16 cellular contexts compared by ENCODE assay signal in the genomic region with DNA sequence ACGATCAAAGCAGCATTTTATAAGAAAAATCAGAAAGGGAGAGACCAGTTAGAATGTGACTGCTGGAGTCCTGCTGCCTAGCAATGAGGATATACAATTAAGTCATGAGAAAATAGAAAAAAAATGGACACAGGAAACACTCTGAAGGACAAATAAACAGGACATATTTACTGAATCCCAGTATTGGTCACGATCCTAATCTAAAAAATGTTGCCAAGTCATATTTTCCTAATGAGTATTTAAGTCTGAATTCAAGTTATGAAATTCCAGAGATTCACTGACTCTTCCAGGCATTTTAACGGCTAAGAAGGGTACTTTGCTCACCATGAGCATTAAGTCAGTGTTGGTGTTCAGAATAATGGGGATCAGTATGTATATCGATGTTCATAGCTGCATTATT.
A peak's percentile ranks its signal among the peaks of the same experiment; 100 is the strongest.
DNase-seq lines count a peak whose midpoint lies in the region; ATAC-seq and TF ChIP-seq lines count a peak whose summit lies in the region.
"Had no signal": no experiment of that assay in that cellular context is flagged by ENCODE, and none has a peak within 500 bp of the region (broad histone marks: within the 10 kb centered on the region; RNA-seq: fewer than 3 reads in every experiment).

No MANE protein-coding gene starts in this region.

- H3K4me3 ChIP-seq in PC-3 (ENCODE audit: low read length): no peak overlapping the region
- no peak overlapping the region for H3K4me3 ChIP-seq in trophoblast cell (ENCODE audit: low read depth, low read length)
- no peak overlapping the region for H3K4me3 ChIP-seq in lower leg skin (ENCODE audit: low read depth, poor library complexity, severe bottlenecking)

- H2AFZ ChIP-seq in PC-3 (ENCODE audit: low read length): peak overlapping the region; percentile 52; the same call in 1 of the 2 replicates
- H2AFZ ChIP-seq in trophoblast cell (ENCODE audit: insufficient read depth, low read length, poor library complexity): no peak overlapping the region

- ATAC-seq in PC-3: peak; percentile 65
- ATAC-seq: right cardiac atrium had no signal

- in situ Hi-C loops in ACHN (cut with HindIII; ENCODE audit: low pct_ligation_motif_present, low pct_unique_long_range_greater_than_20kb, low sequenced_read_pairs): no loop called here

- H3K79me1 ChIP-seq in trophoblast cell (ENCODE audit: low read length): peaks cover 21% of the 10 kb centered on the region

- intact Hi-C loops in PC-3 (cut with micrococcal nuclease) (no loop called here), lower leg skin (cut with DNase I; ENCODE audit: low total_unique reads) (no loop called here)

- no peak overlapping the region for H2AK5ac ChIP-seq in trophoblast cell (ENCODE audit: low read length)

- H3K18ac ChIP-seq in trophoblast cell (ENCODE audit: low read length): no peak overlapping the region

- no TSS peak for BruUV-seq in PC-3 (replicated peaks; lab: Mats Ljungman, UMichigan)

- H3K4me1 ChIP-seq in PC-3 (ENCODE audit: insufficient read depth, low read length) (peaks cover 38% of the 10 kb centered on the region), trophoblast cell (ENCODE audit: control insufficient read depth in 1 of 2, insufficient read depth in 2 of 2, low read length in 2 of 2) (peaks cover 4 to 5% of the 10 kb centered on the region in 2 experiments)

- CTCF ChIA-PET in PC-3 (lab: Charles Lee): no interaction called here

- peak overlapping the region; percentile 36 for H4K91ac ChIP-seq in trophoblast cell (ENCODE audit: low read depth, low read length)

- H3K79me2 ChIP-seq in PC-3 (ENCODE audit: low read length): no peaks in the 10 kb centered on the region
- no peaks in the 10 kb centered on the region for H3K79me2 ChIP-seq in trophoblast cell (ENCODE audit: control insufficient read depth, insufficient read depth, low read length, poor library complexity)

- H3K27me3 ChIP-seq in PC-3 (ENCODE audit: low read length) (no peaks in the 10 kb centered on the region), trophoblast cell (ENCODE audit: insufficient read depth, low read length) (no peaks in the 10 kb centered on the region)

- POLR2A ChIA-PET in PC-3 (lab: Charles Lee; ENCODE audit: unreplicated experiment): interaction anchor here (0.9 kb wide), 1 partner anchor 1119 kb away, joined by 5 read pairs; no protein-coding TSS in a partner anchor

- peak overlapping the region; percentile 30 for H3K4me2 ChIP-seq in PC-3 (ENCODE audit: low read length)
- no peak overlapping the region for H3K4me2 ChIP-seq in trophoblast cell (ENCODE audit: low read length)

- H3F3A ChIP-seq in PC-3 (ENCODE audit: low read length, unreplicated experiment): no peaks in the 10 kb centered on the region

- DNase-seq in ELR (ENCODE audit: low read depth) (peak; percentile 95), PC-3 (peak; percentile 75), fibroblast of gingiva (ENCODE audit: low read depth) (peak; percentile 93), trophoblast cell (peak; percentile 22 to 97), SW480 (ENCODE audit: low spot score) (no peak), lower leg skin (ENCODE audit: low spot score in 2 of 2) (no peak), ACHN (no peak)
- DNase-seq: CD4-positive, alpha-beta memory T cell; DND-41; endodermal cell; GOT3; islet precursor cell; NCI-H2107; NCI-H69; right cardiac atrium; WERI-Rb-1 had no signal

- H3K27ac ChIP-seq in PC-3 (ENCODE audit: low read length): peak overlapping the region; percentile 55
- H3K27ac ChIP-seq in trophoblast cell (ENCODE audit: low read depth, low read length): no peak overlapping the region
- H3K27ac ChIP-seq: WERI-Rb-1 had no signal

- no peak overlapping the region for H3K4ac ChIP-seq in trophoblast cell (ENCODE audit: low read depth, low read length)

- H3K9ac ChIP-seq in PC-3 (ENCODE audit: low read length) (no peak overlapping the region), trophoblast cell (ENCODE audit: low read length) (no peak overlapping the region)

- H3K14ac ChIP-seq in trophoblast cell (ENCODE audit: low read length): no peak overlapping the region

- no peak for TF ChIP-seq POLR2A in lower leg skin (IDR thresholded peaks at IDR 0.05)

- H2BK5ac ChIP-seq in trophoblast cell (ENCODE audit: low read depth, low read length, poor library complexity): no peak overlapping the region

- TF ChIP-seq CTCF in PC-3 (conservative IDR thresholded peaks at IDR 0.05; ENCODE audit: low read depth, low read length) (no peak), lower leg skin (IDR thresholded peaks at IDR 0.05) (no peak)

- no peak overlapping the region for H4K8ac ChIP-seq in trophoblast cell (ENCODE audit: low read depth, low read length)

- H3K36me3 ChIP-seq in PC-3 (ENCODE audit: low read depth, low read length): no peaks in the 10 kb centered on the region
- no peaks in the 10 kb centered on the region for H3K36me3 ChIP-seq in trophoblast cell (ENCODE audit: control insufficient read depth in 1 of 2, insufficient read depth in 2 of 2, low read length in 2 of 2)
- H3K36me3 ChIP-seq: WERI-Rb-1 had no signal

- no peak overlapping the region for H4K12ac ChIP-seq in trophoblast cell (ENCODE audit: low read depth, low read length)

- no CpG with 5 or more reads among the region's 4 CpGs for WGBS in trophoblast cell (ENCODE audit: extremely low coverage, insufficient coverage, insufficient read length)
- WGBS in lower leg skin, 2 donors: 57 to 70% methylated on average over 4 of the region's 4 CpGs

- no peak overlapping the region for H3K23ac ChIP-seq in trophoblast cell (ENCODE audit: low read length)

- no peaks in the 10 kb centered on the region for H4K20me1 ChIP-seq in PC-3 (ENCODE audit: low read length)

- H2BK120ac ChIP-seq in trophoblast cell (ENCODE audit: insufficient read depth, low read length, poor library complexity): peak overlapping the region; percentile 74

- H3K9me3 ChIP-seq in PC-3 (ENCODE audit: low read length) (no peaks in the 10 kb centered on the region), trophoblast cell (ENCODE audit: insufficient read depth, low read depth, low read length) (no peaks in the 10 kb centered on the region)

- H2BK12ac ChIP-seq in trophoblast cell (ENCODE audit: low read length): peak overlapping the region; percentile 61

- no peaks in the 10 kb centered on the region for H3K9me2 ChIP-seq in PC-3 (replicated peaks; ENCODE audit: low read length)

Comparison
In these comparisons a context has a peak if more than half of its experiments do, and no peak if none do; other contexts are left out.
1. DNase-seq: peak in ELR (single experiment), PC-3 (single experiment), fibroblast of gingiva (single experiment) and trophoblast cell (2 of 2); none in SW480 (single experiment), lower leg skin (0 of 2) and ACHN (single experiment).